In genomic region chr11:123187221-123187620, GRCh38 we compare ENCODE assay signal across 2 cellular contexts.
TF ChIP-seq lines count a peak whose summit lies in the region.

No MANE protein-coding gene starts in this region.

TF ChIP-seq in SK-N-SH, 30 proteins besides CTCF, POLR2A, EP300 and RAD21 (continued from another document):
- TF ChIP-seq PBX3 (IDR thresholded peaks at IDR 0.05) = peak; percentile 32; the same call in 1 of the 2 replicates
- no peak for TF ChIP-seq REST (IDR thresholded peaks at IDR 0.05; ENCODE audit: low read depth, low read length)
- no peak for TF ChIP-seq USF2 (IDR thresholded peaks at IDR 0.05; ENCODE audit: borderline replicate concordance, low read depth, low read length)
- no peak for TF ChIP-seq GABPA (IDR thresholded peaks at IDR 0.05; ENCODE audit: low read depth)
- TF ChIP-seq RCOR1 (IDR thresholded peaks at IDR 0.05; ENCODE audit: low read length) = no peak

TF ChIP-seq in SK-N-SH treated with all-trans-retinoic acid at 6 μM for 48 hours, 23 proteins besides CTCF, POLR2A, EP300 and RAD21 (continued from another document):
- TF ChIP-seq POU6F1 (CRISPR knock-in tag; IDR thresholded peaks at IDR 0.05; ENCODE audit: borderline replicate concordance, low read depth) (no peak), CSDC2 (CRISPR knock-in tag; IDR thresholded peaks at IDR 0.05) (no peak), ZC3H10 (CRISPR knock-in tag; IDR thresholded peaks at IDR 0.05) (no peak), TCF4 (CRISPR knock-in tag; IDR thresholded peaks at IDR 0.05; ENCODE audit: borderline replicate concordance) (no peak), ISL1 (CRISPR knock-in tag; IDR thresholded peaks at IDR 0.05) (no peak), SNAI2 (CRISPR knock-in tag; IDR thresholded peaks at IDR 0.05) (no peak)
